ENCODE assay signal across 23 cellular contexts in the genomic region with DNA sequence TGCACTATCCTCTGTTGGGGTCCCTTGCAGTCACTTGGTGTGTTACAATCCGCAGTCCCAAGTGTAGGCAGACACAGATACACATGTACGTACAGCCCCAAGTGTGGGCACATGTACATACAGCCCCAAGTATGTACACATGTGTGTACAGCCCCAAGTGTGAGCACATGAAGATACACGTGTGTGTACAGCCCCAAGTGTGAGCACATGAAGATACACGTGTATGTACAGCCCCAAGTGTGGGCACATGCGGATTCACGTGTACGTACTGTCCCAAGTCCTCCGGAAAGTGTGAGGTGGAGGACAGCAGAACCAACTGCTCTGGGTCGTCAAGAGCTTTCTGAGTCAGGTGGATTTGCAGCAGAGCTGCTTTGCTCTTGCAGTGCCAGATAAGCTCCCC.
"Had no signal": no experiment of that assay in that cellular context is flagged by ENCODE, and none has a peak within 500 bp of the region (broad histone marks: within the 10 kb centered on the region; RNA-seq: fewer than 3 reads in every experiment).

No MANE protein-coding gene starts in this region.

- H3K4me3 ChIP-seq: coronary artery, dorsolateral prefrontal cortex, esophagus squamous epithelium, gastrocnemius medialis, heart right ventricle, left lung, lower lobe of right lung had no signal

- ATAC-seq: gastrocnemius medialis, heart right ventricle, left cardiac atrium, left lung, left ventricle myocardium superior had no signal

- DNase-seq: dermis blood vessel endothelial cell; dorsolateral prefrontal cortex; effector CD4-positive, alpha-beta T cell; effector memory CD4-positive, alpha-beta T cell; esophagus squamous epithelium; foreskin fibroblast; foreskin melanocyte; gastrocnemius medialis; glutamatergic neuron; head of caudate nucleus; heart right ventricle; hypothalamus; left cardiac atrium; left lung; left ventricle myocardium superior; lower lobe of right lung; mesenchymal stem cell; midbrain had no signal

- H3K4me1 ChIP-seq: esophagus squamous epithelium, gastrocnemius medialis, heart right ventricle, left lung, lower lobe of right lung had no signal

- H3K27ac ChIP-seq: coronary artery, dorsolateral prefrontal cortex, esophagus squamous epithelium, gastrocnemius medialis, heart right ventricle, left lung, lower lobe of right lung had no signal

- H3K27me3 ChIP-seq: esophagus squamous epithelium, gastrocnemius medialis, heart right ventricle, left lung had no signal

- H3K9me3 ChIP-seq: esophagus squamous epithelium, gastrocnemius medialis, left lung, lower lobe of right lung had no signal

- H3K36me3 ChIP-seq: esophagus squamous epithelium, gastrocnemius medialis, heart right ventricle, left lung, lower lobe of right lung had no signal

- FAIRE-seq: colon, endothelial cell of umbilical vein, islet of Langerhans, keratinocyte had no signal
